In genomic region chr6:80163754-80164187, GRCh38 we compare ENCODE assay signal across 7 cellular contexts. TPM values are rescaled to one million over a fixed set of nuclear protein-coding genes. Genes with fewer than 3 reads are reported as not detected.
DNase-seq lines count a peak whose midpoint lies in the region; ATAC-seq and TF ChIP-seq lines count a peak whose summit lies in the region.

No MANE protein-coding gene starts in this region.

- ATAC-seq in GM18502 (IDR thresholded peaks at IDR 0.05; ENCODE audit: poor library complexity, unreplicated experiment) (peak; percentile 82), GM21786 (IDR thresholded peaks at IDR 0.05; ENCODE audit: unreplicated experiment) (peak; percentile 73), psoas muscle (peak in 3 of 4 donors; percentile 74 to 82 (median 79))

- H3K4me1 ChIP-seq in HUES64 (ENCODE audit: insufficient read depth, low read length) = peaks cover 25% of the 10 kb centered on the region
- peaks cover 8% of the 10 kb centered on the region for H3K4me1 ChIP-seq in adipocyte (ENCODE audit: control insufficient read depth, insufficient read depth, low read length)
- no peaks in the 10 kb centered on the region for H3K4me1 ChIP-seq in psoas muscle

- H3K27me3 ChIP-seq in HUES64 (ENCODE audit: insufficient read depth, low read length) (no peaks in the 10 kb centered on the region), adipocyte (replicated peaks; ENCODE audit: control insufficient read depth, insufficient read depth, low read length) (no peaks in the 10 kb centered on the region), psoas muscle (ENCODE audit: insufficient read depth in 3 of 3, low read length in 2 of 3) (no peaks in the 10 kb centered on the region)

- H3K27ac ChIP-seq in HUES64 (ENCODE audit: low read depth, low read length) (0 out of 2 replicates have a peak overlapping the region, but pooled peaks have one; percentile 4), psoas muscle (no peak overlapping the region)

- peaks cover 5% of the 10 kb centered on the region for H3K36me3 ChIP-seq in HUES64 (ENCODE audit: insufficient read depth, low read length)
- H3K36me3 ChIP-seq in adipocyte (ENCODE audit: control insufficient read depth, insufficient read depth, low read length, severe bottlenecking) = peaks cover 5% of the 10 kb centered on the region
- H3K36me3 ChIP-seq in psoas muscle (ENCODE audit: insufficient read depth in 1 of 2, low read depth in 1 of 2) = peaks cover 0 to 6% of the 10 kb centered on the region in 2 donors

- H3K9me3 ChIP-seq in HUES64 (ENCODE audit: insufficient read depth, low read depth, low read length) (no peaks in the 10 kb centered on the region), adipocyte (ENCODE audit: control insufficient read depth, low read length) (no peaks in the 10 kb centered on the region), psoas muscle (no peaks in the 10 kb centered on the region)

- no peak for TF ChIP-seq CTCF in psoas muscle (IDR thresholded peaks at IDR 0.05)

- H3K9ac ChIP-seq in HUES64 (ENCODE audit: low read depth, low read length) = no peak overlapping the region
- no peak overlapping the region for H3K9ac ChIP-seq in adipocyte (ENCODE audit: low read length)

- DNase-seq in adipocyte (ENCODE audit: low read depth) (peak; percentile 60), psoas muscle (no peak), Ammon's horn (ENCODE audit: low spot score) (no peak)
- DNase-seq in effector CD8-positive, alpha-beta T cell (lab: John Stamatoyannopoulos, UW) = no peak

- 71% methylated on average over 3 of the region's 3 CpGs for WGBS in HUES64
- 78 to 91% (median 82%) methylated on average over 3 of the region's 3 CpGs for WGBS in psoas muscle, 3 donors

- intact Hi-C loops in psoas muscle (cut with DNase I) = no loop called here

- H3K4me3 ChIP-seq in HUES64 (ENCODE audit: low read length) (no peak overlapping the region), adipocyte (ENCODE audit: low read length) (no peak overlapping the region), psoas muscle (no peak overlapping the region)

RNA-seq across cellular contexts. Expression of gene BCKDHB, which starts 57.3 kb away (rescaled TPM):
- polyA plus RNA-seq in HUES64 (2013, experiment 1 of 2) = 19.7 TPM
- 20.2 TPM for polyA plus RNA-seq in HUES64 (2013, experiment 2 of 2)
- total RNA-seq in psoas muscle = 10 to 100 TPM in 1 of 4 donors, 1 to 10 TPM in 3; 6.5 to 13.9 (median 7.0) TPM
- 10 to 100 TPM in 1 of 3 donors, 1 to 10 TPM in 2; 3.2 to 10.4 (median 3.5) TPM for polyA plus RNA-seq in psoas muscle
